In genomic region chr6:144359783-144360182, GRCh38 we compare ENCODE assay signal across 1 cellular context.
TF ChIP-seq lines count a peak whose summit lies in the region.

No MANE protein-coding gene starts in this region.

TF ChIP-seq in HepG2, 621 proteins besides CTCF, POLR2A, EP300 and RAD21:
- TF ChIP-seq ZNF782 (CRISPR knock-in tag; IDR thresholded peaks at IDR 0.05; ENCODE audit: borderline replicate concordance), result no peak
- peak; percentile 95 for TF ChIP-seq PCBP1 (IDR thresholded peaks at IDR 0.05; ENCODE audit: borderline replicate concordance, low read depth, low read length)
- peak; percentile 98 for TF ChIP-seq HNRNPK (IDR thresholded peaks at IDR 0.05; ENCODE audit: low read depth, low read length, poor library complexity, severe bottlenecking)
- TF ChIP-seq RFX3 (CRISPR knock-in tag; IDR thresholded peaks at IDR 0.05), result no peak
- TF ChIP-seq TIGD3 (CRISPR knock-in tag; IDR thresholded peaks at IDR 0.05; ENCODE audit: borderline replicate concordance), result no peak
- TF ChIP-seq NFRKB (IDR thresholded peaks at IDR 0.05), result no peak
- TF ChIP-seq, protein P1, sequence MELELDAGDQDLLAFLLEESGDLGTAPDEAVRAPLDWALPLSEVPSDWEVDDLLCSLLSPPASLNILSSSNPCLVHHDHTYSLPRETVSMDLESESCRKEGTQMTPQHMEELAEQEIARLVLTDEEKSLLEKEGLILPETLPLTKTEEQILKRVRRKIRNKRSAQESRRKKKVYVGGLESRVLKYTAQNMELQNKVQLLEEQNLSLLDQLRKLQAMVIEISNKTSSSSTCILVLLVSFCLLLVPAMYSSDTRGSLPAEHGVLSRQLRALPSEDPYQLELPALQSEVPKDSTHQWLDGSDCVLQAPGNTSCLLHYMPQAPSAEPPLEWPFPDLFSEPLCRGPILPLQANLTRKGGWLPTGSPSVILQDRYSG (CRISPR knock-in tag; IDR thresholded peaks at IDR 0.05), result no peak
- TF ChIP-seq FUBP1 (CRISPR knock-in tag; IDR thresholded peaks at IDR 0.05; ENCODE audit: borderline replicate concordance), result no peak
- no peak for TF ChIP-seq ZNF629 (CRISPR knock-in tag; conservative IDR thresholded peaks at IDR 0.05)
- no peak for TF ChIP-seq NR2F6 (IDR thresholded peaks at IDR 0.05)
- no peak for TF ChIP-seq NR2F6 (CRISPR knock-in tag; IDR thresholded peaks at IDR 0.05)
- TF ChIP-seq ZXDC (CRISPR knock-in tag; IDR thresholded peaks at IDR 0.05), result no peak
- TF ChIP-seq ZFAT (CRISPR knock-in tag; conservative IDR thresholded peaks at IDR 0.05), result no peak
- no peak for TF ChIP-seq ZBTB2 (CRISPR knock-in tag; IDR thresholded peaks at IDR 0.05; ENCODE audit: low read depth)
- no peak for TF ChIP-seq ZNF501 (CRISPR knock-in tag; IDR thresholded peaks at IDR 0.05)
